In the genomic region with DNA sequence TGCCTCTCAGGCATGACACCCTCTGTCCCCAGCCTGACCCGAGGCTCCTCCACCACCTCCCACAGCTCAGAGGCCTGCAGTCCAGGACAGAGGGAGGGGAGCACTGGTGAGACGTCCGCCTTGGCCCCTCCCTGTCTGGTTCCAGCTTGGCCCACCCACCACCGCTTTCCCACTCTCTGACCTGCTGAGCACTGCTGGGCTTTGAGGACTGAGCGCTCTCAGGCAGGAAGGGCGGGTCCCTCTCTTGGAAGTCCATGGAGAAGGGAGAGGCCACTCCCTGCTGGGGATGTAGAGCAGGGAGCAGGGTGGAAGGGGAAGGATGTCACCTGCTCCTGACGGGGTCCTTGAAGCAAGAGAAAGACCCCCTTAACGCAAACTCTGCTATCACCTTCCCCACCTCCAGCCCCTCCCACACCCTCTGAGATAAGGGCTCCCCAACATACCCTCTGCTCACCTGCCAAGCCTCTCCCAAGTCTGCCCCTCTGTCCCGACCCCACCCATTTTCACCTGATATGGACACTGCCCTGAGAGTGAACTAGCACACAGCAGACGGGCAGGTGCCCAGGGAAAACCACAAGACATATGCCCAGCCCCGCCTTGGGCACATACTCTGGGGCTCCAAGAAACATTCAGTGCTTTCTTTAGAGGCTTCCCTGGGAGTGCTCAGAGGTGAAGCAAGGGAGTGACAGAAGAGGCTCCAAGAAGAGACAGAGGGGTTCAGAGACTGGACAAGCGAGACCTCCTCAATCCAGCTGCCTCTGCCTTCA, we compare ENCODE assay signal across 10 cellular contexts. TPM values are rescaled to one million over a fixed set of nuclear protein-coding genes. Genes with fewer than 3 reads are reported as not detected.
DNase-seq lines count a peak whose midpoint lies in the region; ATAC-seq, FAIRE-seq and TF ChIP-seq lines count a peak whose summit lies in the region.
"Had no signal": no experiment of that assay in that cellular context is flagged by ENCODE, and none has a peak within 500 bp of the region (broad histone marks: within the 10 kb centered on the region; RNA-seq: fewer than 3 reads in every experiment).

No MANE protein-coding gene starts in this region.

- 0 out of 2 replicates have a peak overlapping the region, but pooled peaks have one; percentile 85 for H3K9ac ChIP-seq in BLaER1
- H3K9ac ChIP-seq in HUES48 (ENCODE audit: low read depth, low read length): no peak overlapping the region
- H3K9ac ChIP-seq in astrocyte (ENCODE audit: low read length): no peak overlapping the region
- no peak overlapping the region for H3K9ac ChIP-seq in trophoblast cell (ENCODE audit: low read length)

- H3K4me3 ChIP-seq in BLaER1: peak overlapping the region; percentile 88; the same call in 1 of the 2 replicates
- 0 out of 2 replicates have a peak overlapping the region, but pooled peaks have one; percentile 93 for H3K4me3 ChIP-seq in HUES48 (ENCODE audit: low read depth, low read length)
- peak overlapping the region; percentile 79 for H3K4me3 ChIP-seq in astrocyte (ENCODE audit: insufficient read depth, low read depth, low read length)
- H3K4me3 ChIP-seq in naive thymus-derived CD4-positive, alpha-beta T cell (ENCODE audit: low read length): no peak overlapping the region
- no peak overlapping the region for H3K4me3 ChIP-seq in trophoblast cell (ENCODE audit: low read depth, low read length)

- peaks cover 6% of the 10 kb centered on the region for H3K4me1 Mint-ChIP-seq in astrocyte (ENCODE audit: low read depth, unreplicated experiment)
- peaks cover 7 to 29% (median 24%) of the 10 kb centered on the region in 7 donors for H3K4me1 Mint-ChIP-seq in naive thymus-derived CD4-positive, alpha-beta T cell

- H4K20me1 ChIP-seq in BLaER1 (no peaks in the 10 kb centered on the region; the same call in 1 of the 2 replicates), astrocyte (ENCODE audit: insufficient read depth, low read length) (peaks cover 10% of the 10 kb centered on the region)

- H2AFZ ChIP-seq in astrocyte (ENCODE audit: low read depth, low read length) (no peak overlapping the region), trophoblast cell (ENCODE audit: insufficient read depth, low read length, poor library complexity) (no peak overlapping the region)

- H3K79me2 ChIP-seq in astrocyte (ENCODE audit: insufficient read depth, low read length): peaks cover 4% of the 10 kb centered on the region
- H3K79me2 ChIP-seq in trophoblast cell (ENCODE audit: control insufficient read depth, insufficient read depth, low read length, poor library complexity): peaks cover 1% of the 10 kb centered on the region

- H4K12ac ChIP-seq in trophoblast cell (ENCODE audit: low read depth, low read length): no peak overlapping the region

- H3K4me1 ChIP-seq in BLaER1: peaks cover 26% of the 10 kb centered on the region
- H3K4me1 ChIP-seq in HUES48 (ENCODE audit: control insufficient read depth, insufficient read depth, low read length): peaks cover 7% of the 10 kb centered on the region
- H3K4me1 ChIP-seq in astrocyte (ENCODE audit: insufficient read depth, low read length): peaks cover 15% of the 10 kb centered on the region
- H3K4me1 ChIP-seq in naive thymus-derived CD4-positive, alpha-beta T cell (ENCODE audit: control insufficient read depth in 2 of 2, insufficient read depth in 2 of 2, low read length in 2 of 2): peaks cover 5 to 23% of the 10 kb centered on the region in 2 donors
- H3K4me1 ChIP-seq in trophoblast cell (ENCODE audit: control insufficient read depth in 1 of 2, insufficient read depth in 2 of 2, low read length in 2 of 2): peaks cover 8 to 9% of the 10 kb centered on the region in 2 experiments

- H3K9me3 ChIP-seq in BLaER1 (no peaks in the 10 kb centered on the region), HUES48 (ENCODE audit: control insufficient read depth, insufficient read depth, low read length) (no peaks in the 10 kb centered on the region), astrocyte (ENCODE audit: insufficient read depth, low read depth, low read length) (no peaks in the 10 kb centered on the region), trophoblast cell (ENCODE audit: insufficient read depth, low read depth, low read length) (no peaks in the 10 kb centered on the region)
- H3K9me3 ChIP-seq in naive thymus-derived CD4-positive, alpha-beta T cell (ENCODE audit: control insufficient read depth in 2 of 3, low read length in 3 of 3): no peaks in the 10 kb centered on the region

- H3K79me1 ChIP-seq in trophoblast cell (ENCODE audit: low read length): peaks cover 9% of the 10 kb centered on the region

- H2AK5ac ChIP-seq in trophoblast cell (ENCODE audit: low read length): no peak overlapping the region

- no peak overlapping the region for H4K8ac ChIP-seq in trophoblast cell (ENCODE audit: low read depth, low read length)

- ATAC-seq in naive thymus-derived CD4-positive, alpha-beta T cell: no peak

- H3K9me3 Mint-ChIP-seq in astrocyte (ENCODE audit: unreplicated experiment): no peaks in the 10 kb centered on the region
- H3K9me3 Mint-ChIP-seq in naive thymus-derived CD4-positive, alpha-beta T cell: no peaks in the 10 kb centered on the region

- no peak overlapping the region for H3K27ac ChIP-seq in BLaER1
- H3K27ac ChIP-seq in HUES48 (ENCODE audit: low read depth, low read length): no peak overlapping the region
- H3K27ac ChIP-seq in astrocyte (ENCODE audit: low read depth, low read length): no peak overlapping the region
- H3K27ac ChIP-seq in naive thymus-derived CD4-positive, alpha-beta T cell (ENCODE audit: low read depth, low read length): peak overlapping the region; percentile 80
- no peak overlapping the region for H3K27ac ChIP-seq in trophoblast cell (ENCODE audit: low read depth, low read length)

- CTCF ChIA-PET in naive thymus-derived CD4-positive, alpha-beta T cell (lab: Charles Lee): interaction anchor here (1.5 kb wide), 1 partner anchor 21 kb away, joined by 3 read pairs; a partner anchor contains a TSS

- H3K14ac ChIP-seq in trophoblast cell (ENCODE audit: low read length): no peak overlapping the region

- peak overlapping the region; percentile 91 for H3K4me2 ChIP-seq in BLaER1
- H3K4me2 ChIP-seq in astrocyte (ENCODE audit: low read length): peak overlapping the region; percentile 92
- no peak overlapping the region for H3K4me2 ChIP-seq in trophoblast cell (ENCODE audit: low read length)

- H2BK120ac ChIP-seq in trophoblast cell (ENCODE audit: insufficient read depth, low read length, poor library complexity): no peak overlapping the region

- no peak overlapping the region for H3K4ac ChIP-seq in trophoblast cell (ENCODE audit: low read depth, low read length)

- H3K36me3 Mint-ChIP-seq in astrocyte (ENCODE audit: low read depth, unreplicated experiment): peaks cover 16% of the 10 kb centered on the region
- peaks cover 5 to 32% (median 10%) of the 10 kb centered on the region in 5 donors for H3K36me3 Mint-ChIP-seq in naive thymus-derived CD4-positive, alpha-beta T cell

- peak overlapping the region; percentile 58 for H3K27ac Mint-ChIP-seq in astrocyte (ENCODE audit: unreplicated experiment)
- H3K27ac Mint-ChIP-seq in naive thymus-derived CD4-positive, alpha-beta T cell: peak overlapping the region in 7 of 9 donors; percentile 26 to 92 (median 89)

- H3K27me3 ChIP-seq in BLaER1: no peaks in the 10 kb centered on the region
- H3K27me3 ChIP-seq in HUES48 (ENCODE audit: control insufficient read depth, insufficient read depth, low read length): no peaks in the 10 kb centered on the region
- H3K27me3 ChIP-seq in astrocyte (ENCODE audit: insufficient read depth, low read length): no peaks in the 10 kb centered on the region
- H3K27me3 ChIP-seq in naive thymus-derived CD4-positive, alpha-beta T cell (ENCODE audit: control insufficient read depth in 2 of 2, insufficient read depth in 2 of 2, low read length in 2 of 2): no peaks in the 10 kb centered on the region
- H3K27me3 ChIP-seq in trophoblast cell (ENCODE audit: insufficient read depth, low read length): no peaks in the 10 kb centered on the region

- no peak for DNase-seq in astrocyte (ENCODE audit: low read depth)
- DNase-seq in naive thymus-derived CD4-positive, alpha-beta T cell: no peak
- DNase-seq in NCI-H345 (lab: John Stamatoyannopoulos, UW): no peak
- DNase-seq in trophoblast cell: no peak
- DNase-seq in NCI-H1417 treated with DMSO at 0.1 percent for 48 hours (lab: John Stamatoyannopoulos, UW): no peak
- no peak for DNase-seq in activated CD4-positive, CD25-positive, alpha-beta regulatory T cell treated with anti-CD3 and anti-CD28 coated beads, Interleukin-2, amount 50 U/mL, for 72 hours
- DNase-seq: NCI-H1930 had no signal

- H2BK12ac ChIP-seq in trophoblast cell (ENCODE audit: low read length): no peak overlapping the region

- POLR2A ChIA-PET in naive thymus-derived CD4-positive, alpha-beta T cell (lab: Charles Lee): no interaction called here

- H2BK5ac ChIP-seq in trophoblast cell (ENCODE audit: low read depth, low read length, poor library complexity): no peak overlapping the region

- peak overlapping the region; percentile 96 for H3K4me3 Mint-ChIP-seq in astrocyte (ENCODE audit: unreplicated experiment)
- peak overlapping the region; percentile 96 to 99 (median 97) for H3K4me3 Mint-ChIP-seq in naive thymus-derived CD4-positive, alpha-beta T cell

- no CpG with 5 or more reads among the region's 12 CpGs for WGBS in trophoblast cell (ENCODE audit: extremely low coverage, insufficient coverage, insufficient read length)

- no peak overlapping the region for H3K18ac ChIP-seq in trophoblast cell (ENCODE audit: low read length)

- H3K23ac ChIP-seq in trophoblast cell (ENCODE audit: low read length): no peak overlapping the region

- H3K36me3 ChIP-seq in BLaER1: peaks cover 67% of the 10 kb centered on the region
- peaks cover 18% of the 10 kb centered on the region for H3K36me3 ChIP-seq in HUES48 (ENCODE audit: control insufficient read depth, insufficient read depth, low read length)
- peaks cover 17% of the 10 kb centered on the region for H3K36me3 ChIP-seq in astrocyte (ENCODE audit: insufficient read depth, low read length)
- H3K36me3 ChIP-seq in naive thymus-derived CD4-positive, alpha-beta T cell (ENCODE audit: control insufficient read depth in 2 of 3, insufficient read depth in 3 of 3, low read length in 3 of 3): peaks cover 16 to 64% (median 24%) of the 10 kb centered on the region in 3 experiments
- H3K36me3 ChIP-seq in trophoblast cell (ENCODE audit: control insufficient read depth in 1 of 2, insufficient read depth in 2 of 2, low read length in 2 of 2): peaks cover 38 to 47% of the 10 kb centered on the region in 2 experiments

- no peak overlapping the region for H4K91ac ChIP-seq in trophoblast cell (ENCODE audit: low read depth, low read length)

- TF ChIP-seq CTCF in astrocyte (IDR thresholded peaks at IDR 0.05; ENCODE audit: insufficient read depth, low read depth, low read length): no peak

- H3K27me3 Mint-ChIP-seq in astrocyte (ENCODE audit: low read depth, unreplicated experiment): no peaks in the 10 kb centered on the region
- no peaks in the 10 kb centered on the region for H3K27me3 Mint-ChIP-seq in naive thymus-derived CD4-positive, alpha-beta T cell

- FAIRE-seq in astrocyte (lab: Jason Lieb, UNC): no peak
- FAIRE-seq: GM19239 had no signal

- intact Hi-C loops in naive thymus-derived CD4-positive, alpha-beta T cell (cut with micrococcal nuclease): loop anchor here in 1 of 2 donors (5.0 kb wide), 2 partner anchors 122 to 753 kb away; a partner anchor contains a TSS

RNA-seq across cellular contexts. Expression of a gene that starts 1.4 kb away (rescaled TPM):
- 20.7 and 21.4 TPM in 2 replicates for total RNA-seq in astrocyte
- total RNA-seq in naive thymus-derived CD4-positive, alpha-beta T cell: 10 to 100 TPM; 36.6 to 46.1 (median 41.4) TPM
- 1 to 10 TPM; 4.0 to 6.3 TPM for polyA plus RNA-seq in naive thymus-derived CD4-positive, alpha-beta T cell
- polyA plus RNA-seq in trophoblast cell (2013): 5.0 and 5.2 TPM in 2 replicates

RNA-seq across cellular contexts. Expression of a gene that starts 11.1 kb away (rescaled TPM):
- 29.8 and 33.2 TPM in 2 replicates for total RNA-seq in astrocyte
- 10 to 100 TPM; 33.6 to 51.2 (median 35.7) TPM for total RNA-seq in naive thymus-derived CD4-positive, alpha-beta T cell
- polyA plus RNA-seq in naive thymus-derived CD4-positive, alpha-beta T cell: 10 to 100 TPM; 36.5 to 44.0 TPM
- 43.6 and 46.2 TPM in 2 replicates for polyA plus RNA-seq in trophoblast cell (2013)

RNA-seq across cellular contexts. Expression of a gene that starts 11.3 kb away (rescaled TPM):
- total RNA-seq in astrocyte: 0.30 and 0.62 TPM in 2 replicates
- total RNA-seq in naive thymus-derived CD4-positive, alpha-beta T cell: 1 to 10 TPM in 2 of 5 experiments, under 1 TPM in 3; 0.20 to 1.7 (median 0.66) TPM
- polyA plus RNA-seq in naive thymus-derived CD4-positive, alpha-beta T cell: 1 to 10 TPM; 1.2 to 1.8 TPM
- polyA plus RNA-seq in trophoblast cell (2013): 0.29 and 0.42 TPM in 2 replicates

RNA-seq across cellular contexts. Expression of a gene that starts 20.9 kb away (rescaled TPM):
- total RNA-seq in astrocyte: 17.5 and 19.4 TPM in 2 replicates
- total RNA-seq in naive thymus-derived CD4-positive, alpha-beta T cell: 10 to 100 TPM; 33.4 to 55.9 (median 41.4) TPM
- polyA plus RNA-seq in naive thymus-derived CD4-positive, alpha-beta T cell: 10 to 100 TPM; 27.5 to 34.8 TPM
- 19.9 and 20.8 TPM in 2 replicates for polyA plus RNA-seq in trophoblast cell (2013)

RNA-seq across cellular contexts. Expression of a gene that starts 30.8 kb away (rescaled TPM):
- total RNA-seq in astrocyte: 1.3 and 1.6 TPM in 2 replicates
- under 1 TPM in 3 of 5 experiments, not detected in 2; 0.16 to 0.29 (median 0.22) TPM for total RNA-seq in naive thymus-derived CD4-positive, alpha-beta T cell
- under 1 TPM in 1 of 2 donors, not detected in 1; 0.05 TPM for polyA plus RNA-seq in naive thymus-derived CD4-positive, alpha-beta T cell
- polyA plus RNA-seq in trophoblast cell (2013): 209 and 234 TPM in 2 replicates

Comparison
In these comparisons a context has a peak if more than half of its experiments do, and no peak if none do; other contexts are left out.
1. H3K4me3 ChIP-seq: peak in BLaER1 (single experiment), HUES48 (single experiment) and astrocyte (single experiment); none in naive thymus-derived CD4-positive, alpha-beta T cell (single experiment) and trophoblast cell (single experiment).